ENCODE assay signal across 2 cellular contexts in genomic region chr9:36772449-36773370, GRCh38.
TF ChIP-seq lines count a peak whose summit lies in the region.

No MANE protein-coding gene starts in this region.

TF ChIP-seq in A549, 52 proteins besides CTCF, POLR2A, EP300 and RAD21 (continued from another document):
- peak; percentile 66; the same call in 1 of the 2 replicates for TF ChIP-seq REST (IDR thresholded peaks at IDR 0.05)
TF ChIP-seq in A549: peak in this region for 1.

TF ChIP-seq in IMR-90, 13 proteins besides CTCF, POLR2A, EP300 and RAD21 (continued from another document):
- TF ChIP-seq, protein P1, sequence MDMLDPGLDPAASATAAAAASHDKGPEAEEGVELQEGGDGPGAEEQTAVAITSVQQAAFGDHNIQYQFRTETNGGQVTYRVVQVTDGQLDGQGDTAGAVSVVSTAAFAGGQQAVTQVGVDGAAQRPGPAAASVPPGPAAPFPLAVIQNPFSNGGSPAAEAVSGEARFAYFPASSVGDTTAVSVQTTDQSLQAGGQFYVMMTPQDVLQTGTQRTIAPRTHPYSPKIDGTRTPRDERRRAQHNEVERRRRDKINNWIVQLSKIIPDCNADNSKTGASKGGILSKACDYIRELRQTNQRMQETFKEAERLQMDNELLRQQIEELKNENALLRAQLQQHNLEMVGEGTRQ (IDR thresholded peaks at IDR 0.05; ENCODE audit: low read depth, low read length): no peak
